Comparison of ENCODE assay signal across 27 cellular contexts in the genomic region with DNA sequence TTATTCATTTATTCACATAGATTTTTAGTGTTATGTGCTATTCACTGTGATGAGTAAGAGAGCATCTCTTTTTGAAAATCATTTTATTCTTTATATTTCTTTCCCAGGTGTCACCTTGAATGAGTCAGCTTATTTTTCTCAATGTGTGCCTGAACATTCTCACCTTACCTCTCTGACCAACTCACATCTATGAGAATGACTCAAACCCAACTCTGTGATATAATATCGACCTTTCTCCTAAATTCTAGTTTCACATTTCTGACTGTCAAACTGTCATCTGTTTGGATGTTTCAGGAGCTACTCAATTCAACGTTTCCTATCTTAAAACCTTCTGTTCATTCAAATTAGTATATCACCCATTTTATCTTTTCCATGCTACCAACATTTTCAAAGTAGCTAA.
DNase-seq lines count a peak whose midpoint lies in the region; ATAC-seq, FAIRE-seq and TF ChIP-seq lines count a peak whose summit lies in the region.
"Had no signal": no experiment of that assay in that cellular context is flagged by ENCODE, and none has a peak within 500 bp of the region (broad histone marks: within the 10 kb centered on the region; RNA-seq: fewer than 3 reads in every experiment).

No MANE protein-coding gene starts in this region.

- no peaks in the 10 kb centered on the region for H3K9me3 ChIP-seq in A549
- H3K9me3 ChIP-seq in PC-3 (ENCODE audit: low read length) = no peaks in the 10 kb centered on the region
- H3K9me3 ChIP-seq: BE2C, BLaER1 had no signal

- no peak for TF ChIP-seq POLR2A in A549 (IDR thresholded peaks at IDR 0.05; ENCODE audit: low read length)

- H4K20me1 ChIP-seq in PC-3 (ENCODE audit: low read length) = no peaks in the 10 kb centered on the region
- H4K20me1 ChIP-seq: BLaER1 had no signal

- H3K27me3 ChIP-seq in PC-3 (ENCODE audit: low read length) (no peaks in the 10 kb centered on the region), bronchial epithelial cell (ENCODE audit: control insufficient read depth, insufficient read depth, low read length) (no peaks in the 10 kb centered on the region)
- H3K27me3 ChIP-seq: BE2C, BLaER1 had no signal

- no peaks in the 10 kb centered on the region for H3K36me3 Mint-ChIP-seq in activated T-helper 1 cell treated with anti-CD3 and anti-CD28 coated beads, Interleukin-12 subunit alpha, Interleukin-12 subunit beta, Interleukin-2, Interleukin-4 antibody, amounts not matched to agents 30 ng/mL and 10 ng/mL and 1 ng/mL, durations not matched to agents 14 hours and 24 hours and 36 hours (ENCODE audit: low read depth)
- H3K36me3 Mint-ChIP-seq: CD14-positive monocyte; CD4-positive, alpha-beta memory T cell; CD4-positive, CD25-positive, alpha-beta regulatory T cell; CD8-positive, alpha-beta memory T cell had no signal

- H3K9me2 ChIP-seq in PC-3 (replicated peaks; ENCODE audit: low read length) = no peaks in the 10 kb centered on the region

- H3K4me3 Mint-ChIP-seq in activated T-helper 1 cell treated with anti-CD3 and anti-CD28 coated beads, Interleukin-12 subunit alpha, Interleukin-12 subunit beta, Interleukin-2, Interleukin-4 antibody, amounts not matched to agents 30 ng/mL and 10 ng/mL and 1 ng/mL, durations not matched to agents 14 hours and 24 hours and 36 hours = no peak overlapping the region
- H3K4me3 Mint-ChIP-seq: CD14-positive monocyte; CD4-positive, alpha-beta memory T cell; CD4-positive, CD25-positive, alpha-beta regulatory T cell; CD8-positive, alpha-beta memory T cell had no signal

- TF ChIP-seq CTCF in A549 (IDR thresholded peaks at IDR 0.05) = no peak
- TF ChIP-seq CTCF in PC-3 (conservative IDR thresholded peaks at IDR 0.05; ENCODE audit: low read depth, low read length) = no peak
- TF ChIP-seq CTCF in bronchial epithelial cell (IDR thresholded peaks at IDR 0.05; ENCODE audit: insufficient read depth, low read length, severe bottlenecking) = no peak

- no peaks in the 10 kb centered on the region for H3K9me3 Mint-ChIP-seq in activated T-helper 1 cell treated with anti-CD3 and anti-CD28 coated beads, Interleukin-12 subunit alpha, Interleukin-12 subunit beta, Interleukin-2, Interleukin-4 antibody, amounts not matched to agents 30 ng/mL and 10 ng/mL and 1 ng/mL, durations not matched to agents 14 hours and 24 hours and 36 hours

- no peak overlapping the region for H3K4me2 ChIP-seq in A549
- peak overlapping the region; percentile 56 for H3K4me2 ChIP-seq in PC-3 (ENCODE audit: low read length)
- H3K4me2 ChIP-seq: BLaER1 had no signal

- no peaks in the 10 kb centered on the region for H3K79me2 ChIP-seq in PC-3 (ENCODE audit: low read length)

- ATAC-seq in A549 = no peak
- peak; percentile 57; the same call in 1 of the 2 replicates for ATAC-seq in PC-3
- ATAC-seq: GM12878 had no signal

- H3K4me3 ChIP-seq in A549 (no peak overlapping the region), PC-3 (ENCODE audit: low read length) (no peak overlapping the region), bronchial epithelial cell (ENCODE audit: low read depth, low read length) (no peak overlapping the region)
- H3K4me3 ChIP-seq: BLaER1, GM12878 had no signal

- FAIRE-seq in A549 (lab: Jason Lieb, UNC) = no peak
- no peak for FAIRE-seq in bronchial epithelial cell (lab: Jason Lieb, UNC)
- FAIRE-seq: GM12878, GM12892, GM18507 had no signal

- TF ChIP-seq EP300 in A549 (IDR thresholded peaks at IDR 0.05) = no peak

- H3K36me3 ChIP-seq in PC-3 (ENCODE audit: low read depth, low read length) (no peaks in the 10 kb centered on the region), bronchial epithelial cell (ENCODE audit: control insufficient read depth, insufficient read depth, low read length) (no peaks in the 10 kb centered on the region)
- H3K36me3 ChIP-seq: BE2C, BLaER1 had no signal

- no peaks in the 10 kb centered on the region for H3K27me3 Mint-ChIP-seq in activated T-helper 1 cell treated with anti-CD3 and anti-CD28 coated beads, Interleukin-12 subunit alpha, Interleukin-12 subunit beta, Interleukin-2, Interleukin-4 antibody, amounts not matched to agents 30 ng/mL and 10 ng/mL and 1 ng/mL, durations not matched to agents 14 hours and 24 hours and 36 hours (ENCODE audit: insufficient read depth)
- H3K27me3 Mint-ChIP-seq: CD4-positive, alpha-beta memory T cell; CD4-positive, CD25-positive, alpha-beta regulatory T cell; CD8-positive, alpha-beta memory T cell had no signal

- H3F3A ChIP-seq in PC-3 (ENCODE audit: low read length, unreplicated experiment) = no peaks in the 10 kb centered on the region

- H3K9ac ChIP-seq in PC-3 (ENCODE audit: low read length) = no peak overlapping the region
- H3K9ac ChIP-seq: BLaER1 had no signal

- H3K4me1 ChIP-seq in A549 = no peaks in the 10 kb centered on the region
- peaks cover 11% of the 10 kb centered on the region; the same call in 1 of the 2 replicates for H3K4me1 ChIP-seq in PC-3 (ENCODE audit: insufficient read depth, low read length)
- H3K4me1 ChIP-seq: BE2C, BLaER1 had no signal

- intact Hi-C loops in PC-3 (cut with micrococcal nuclease) = loop anchor here (10.0 kb wide), 1 partner anchor 184 kb away; no protein-coding TSS in a partner anchor
- intact Hi-C loops in activated T-helper 1 cell treated with anti-CD3 and anti-CD28 coated beads, Interleukin-12 subunit alpha, Interleukin-12 subunit beta, Interleukin-2, Interleukin-4 antibody, amounts not matched to agents 30 ng/mL and 10 ng/mL and 1 ng/mL, durations not matched to agents 14 hours and 24 hours and 36 hours (cut with micrococcal nuclease) = no loop called here

- CTCF ChIA-PET in A549 (lab: Yijun Ruan, JAX) (no interaction called here), PC-3 (lab: Charles Lee) (no interaction called here)

- POLR2A ChIA-PET in A549 (lab: Yijun Ruan, JAX) (no interaction called here), PC-3 (lab: Charles Lee; ENCODE audit: unreplicated experiment) (no interaction called here)

- no TSS peak for BruUV-seq in PC-3 (replicated peaks; lab: Mats Ljungman, UMichigan)

- no peaks in the 10 kb centered on the region for H3K4me1 Mint-ChIP-seq in activated T-helper 1 cell treated with anti-CD3 and anti-CD28 coated beads, Interleukin-12 subunit alpha, Interleukin-12 subunit beta, Interleukin-2, Interleukin-4 antibody, amounts not matched to agents 30 ng/mL and 10 ng/mL and 1 ng/mL, durations not matched to agents 14 hours and 24 hours and 36 hours (ENCODE audit: low read depth)
- H3K4me1 Mint-ChIP-seq: CD14-positive monocyte; CD4-positive, alpha-beta memory T cell; CD4-positive, CD25-positive, alpha-beta regulatory T cell; CD8-positive, alpha-beta memory T cell had no signal

- TF ChIP-seq RAD21 in A549 (conservative IDR thresholded peaks at IDR 0.05 in 1 of 2, IDR thresholded peaks at IDR 0.05 in 1 of 2) = no peak

- no peak overlapping the region for H3K27ac ChIP-seq in A549
- no peak overlapping the region for H3K27ac ChIP-seq in PC-3 (ENCODE audit: low read length)
- H3K27ac ChIP-seq: 22Rv1, BLaER1 had no signal

- no peak overlapping the region for H3K27ac Mint-ChIP-seq in activated T-helper 1 cell treated with anti-CD3 and anti-CD28 coated beads, Interleukin-12 subunit alpha, Interleukin-12 subunit beta, Interleukin-2, Interleukin-4 antibody, amounts not matched to agents 30 ng/mL and 10 ng/mL and 1 ng/mL, durations not matched to agents 14 hours and 24 hours and 36 hours
- H3K27ac Mint-ChIP-seq: CD14-positive monocyte; CD4-positive, alpha-beta memory T cell; CD4-positive, CD25-positive, alpha-beta regulatory T cell; CD8-positive, alpha-beta memory T cell had no signal

- 22% methylated on average over 2 of the region's 2 CpGs for WGBS in A549 (ENCODE audit: missing lambda C conversion rate)

- H2AFZ ChIP-seq in PC-3 (ENCODE audit: low read length) = no peak overlapping the region

- DNase-seq in DMS53 (lab: John Stamatoyannopoulos, UW) (peak; percentile 33), DMS53 treated with DMSO at 0.1 percent for 48 hours (lab: John Stamatoyannopoulos, UW; ENCODE audit: unreplicated experiment) (no peak), A549 (ENCODE audit: low read depth in 1 of 2, low spot score in 1 of 2) (no peak), PC-3 (peak; percentile 63), bronchial epithelial cell (ENCODE audit: low read depth) (peak; percentile 3), LoVo (ENCODE audit: low spot score) (no peak), dedifferentiated amniotic fluid mesenchymal stem cell (ENCODE audit: extremely low spot score) (no peak)
- no peak for DNase-seq in activated T-helper 1 cell treated with anti-CD3 and anti-CD28 coated beads, Interleukin-12 subunit alpha, Interleukin-12 subunit beta, Interleukin-2, Interleukin-4 antibody, amounts not matched to agents 30 ng/mL and 10 ng/mL and 1 ng/mL, durations not matched to agents 14 hours and 24 hours and 36 hours (ENCODE audit: low spot score)
- DNase-seq: ACHN; BE2C; C1 segment of cervical spinal cord; CD4-positive, alpha-beta memory T cell; CD4-positive, CD25-positive, alpha-beta regulatory T cell; CD8-positive, alpha-beta memory T cell; COR-L47; DMS 273 treated with DMSO at 0.1 percent for 48 hours; DMS153; DMS79; DND-41; EL; GDM1 had no signal

TF ChIP-seq in A549, 52 proteins besides CTCF, POLR2A, EP300 and RAD21:
- TF ChIP-seq JUN (IDR thresholded peaks at IDR 0.05) (no peak), NFE2L2 (conservative IDR thresholded peaks at IDR 0.05; ENCODE audit: low read length) (0 out of 2 replicates have a peak, but pooled peaks have one; percentile 7), CBX8 (IDR thresholded peaks at IDR 0.05) (no peak), KDM1A (IDR thresholded peaks at IDR 0.05; ENCODE audit: low read depth) (no peak), MYC (IDR thresholded peaks at IDR 0.05; ENCODE audit: borderline replicate concordance, low read length) (no peak), MAFK (IDR thresholded peaks at IDR 0.05; ENCODE audit: partially characterized antibody) (peak; percentile 24), FOSL2 (IDR thresholded peaks at IDR 0.05) (no peak), FOSL2 (CRISPR knock-in tag; IDR thresholded peaks at IDR 0.05) (no peak), KDM5A (IDR thresholded peaks at IDR 0.05) (no peak), CHD4 (IDR thresholded peaks at IDR 0.05; ENCODE audit: borderline replicate concordance) (no peak), CEBPB (IDR thresholded peaks at IDR 0.05) (no peak)

Comparison
In these comparisons a context has a peak if more than half of its experiments do, and no peak if none do; other contexts are left out.
1. DNase-seq: peak in DMS53 (single experiment), PC-3 (single experiment) and bronchial epithelial cell (single experiment); none in DMS53 treated with DMSO at 0.1 percent for 48 hours (single experiment), A549 (0 of 2), activated T-helper 1 cell treated with anti-CD3 and anti-CD28 coated beads, Interleukin-12 subunit alpha, Interleukin-12 subunit beta, Interleukin-2, Interleukin-4 antibody, amounts not matched to agents 30 ng/mL and 10 ng/mL and 1 ng/mL, durations not matched to agents 14 hours and 24 hours and 36 hours (single experiment), LoVo (single experiment) and dedifferentiated amniotic fluid mesenchymal stem cell (single experiment).